ENCODE assay signal across 19 cellular contexts in the genomic region with DNA sequence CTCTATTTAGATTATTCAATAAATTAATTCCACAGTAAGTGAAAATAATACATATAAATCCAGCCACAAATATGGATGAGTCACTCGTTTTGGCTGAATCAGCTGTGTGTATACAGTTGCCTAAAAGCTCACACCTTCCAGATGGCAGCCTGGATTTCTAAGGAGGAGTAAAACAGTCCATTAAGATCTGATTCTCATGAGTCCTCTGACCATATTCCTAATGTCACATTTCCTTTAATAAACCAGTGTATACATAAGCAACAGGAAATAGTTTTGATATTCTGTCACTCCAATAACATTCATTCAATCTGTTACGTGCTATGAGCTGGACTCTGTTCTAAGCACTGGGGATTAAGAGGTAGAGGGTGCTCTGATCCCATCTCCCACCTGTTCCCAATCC. TPM values are rescaled to one million over a fixed set of nuclear protein-coding genes. Genes with fewer than 3 reads are reported as not detected.
DNase-seq lines count a peak whose midpoint lies in the region; ATAC-seq, FAIRE-seq and TF ChIP-seq lines count a peak whose summit lies in the region.
"Had no signal": no experiment of that assay in that cellular context is flagged by ENCODE, and none has a peak within 500 bp of the region (broad histone marks: within the 10 kb centered on the region; RNA-seq: fewer than 3 reads in every experiment).

No MANE protein-coding gene starts in this region.

- DNase-seq in A549 (ENCODE audit: low read depth in 1 of 2, low spot score in 1 of 2): no peak
- DNase-seq in HFFc6: peak; percentile 65
- DNase-seq in astrocyte of the cerebellum (ENCODE audit: low read depth): peak; percentile 42
- DNase-seq in foreskin fibroblast: peak; percentile 85 to 90
- DNase-seq in hypothalamus (lab: John Stamatoyannopoulos, UW): no peak
- no peak for DNase-seq in suprapubic skin (ENCODE audit: low spot score in 2 of 2)
- no peak for DNase-seq in iPS-NIHi11 (ENCODE audit: low spot score)
- DNase-seq: activated naive CD4-positive, alpha-beta T cell; Kasumi-1; left colon; NCI-H2029 treated with DMSO at 0.1 percent for 48 hours; NCI-H82; spleen had no signal

- in situ Hi-C loops in astrocyte of the cerebellum (cut with HindIII; ENCODE audit: low sequenced_read_pairs): no loop called here

- no peak for FAIRE-seq in A549 (lab: Jason Lieb, UNC)
- FAIRE-seq: A204.1, GM12878 had no signal

- POLR2A ChIA-PET in A549 (lab: Yijun Ruan, JAX): no interaction called here

- no peaks in the 10 kb centered on the region for H3K9me3 Mint-ChIP-seq in HFFc6
- H3K9me3 Mint-ChIP-seq: neural crest cell had no signal

- H3K9me3 ChIP-seq in A549 (no peaks in the 10 kb centered on the region), suprapubic skin (no peaks in the 10 kb centered on the region)
- H3K9me3 ChIP-seq: gastroesophageal sphincter, SJSA1, spleen had no signal

- no peak overlapping the region for H3K4me3 Mint-ChIP-seq in HFFc6
- H3K4me3 Mint-ChIP-seq: neural crest cell had no signal

- TF ChIP-seq EP300 in A549 (IDR thresholded peaks at IDR 0.05) (no peak), suprapubic skin (IDR thresholded peaks at IDR 0.05) (no peak)

- H3K27me3 ChIP-seq in suprapubic skin: no peaks in the 10 kb centered on the region
- H3K27me3 ChIP-seq: gastroesophageal sphincter, SJSA1, spleen had no signal

- peaks cover 10% of the 10 kb centered on the region for H3K4me1 Mint-ChIP-seq in HFFc6 (ENCODE audit: low read depth)
- H3K4me1 Mint-ChIP-seq: neural crest cell had no signal

- H3K4me2 ChIP-seq in A549: no peak overlapping the region

- H3K36me3 ChIP-seq in suprapubic skin: peaks cover 48% of the 10 kb centered on the region

- TF ChIP-seq POLR2A in A549 (IDR thresholded peaks at IDR 0.05; ENCODE audit: low read length) (no peak), suprapubic skin (IDR thresholded peaks at IDR 0.05) (no peak)

- no peak for TF ChIP-seq RAD21 in A549 (conservative IDR thresholded peaks at IDR 0.05 in 1 of 2, IDR thresholded peaks at IDR 0.05 in 1 of 2)

- WGBS in A549 (ENCODE audit: missing lambda C conversion rate): 60% methylated on average over 2 of the region's 2 CpGs
- WGBS in suprapubic skin: 64% methylated on average over 2 of the region's 2 CpGs

- no peak overlapping the region for H3K27ac ChIP-seq in A549
- no peak overlapping the region for H3K27ac ChIP-seq in suprapubic skin
- H3K27ac ChIP-seq: gastroesophageal sphincter, SJSA1, spleen had no signal

- ATAC-seq in A549 (no peak), GM21381 (IDR thresholded peaks at IDR 0.05; ENCODE audit: unreplicated experiment) (no peak)
- ATAC-seq: gastroesophageal sphincter, GM12878, left colon had no signal

- no peak overlapping the region for H3K4me3 ChIP-seq in A549
- H3K4me3 ChIP-seq in astrocyte of the cerebellum (ENCODE audit: low read depth, low read length): no peak overlapping the region
- no peak overlapping the region for H3K4me3 ChIP-seq in foreskin fibroblast (ENCODE audit: low read depth in 1 of 2, low read length in 2 of 2)
- no peak overlapping the region for H3K4me3 ChIP-seq in suprapubic skin
- H3K4me3 ChIP-seq: gastroesophageal sphincter, GM12878, SJSA1, spleen had no signal

- no peaks in the 10 kb centered on the region for H3K27me3 Mint-ChIP-seq in HFFc6 (ENCODE audit: insufficient read depth)

- TF ChIP-seq CTCF in A549 (IDR thresholded peaks at IDR 0.05) (no peak), HFFc6 (IDR thresholded peaks at IDR 0.05) (no peak), astrocyte of the cerebellum (IDR thresholded peaks at IDR 0.05; ENCODE audit: low read depth, low read length, missing control alignments) (no peak), foreskin fibroblast (IDR thresholded peaks at IDR 0.05; ENCODE audit: low read depth, low read length) (no peak), suprapubic skin (IDR thresholded peaks at IDR 0.05) (no peak)

- H3K36me3 Mint-ChIP-seq in HFFc6 (ENCODE audit: low read depth): peaks cover 27% of the 10 kb centered on the region

- no peak overlapping the region for H3K27ac Mint-ChIP-seq in HFFc6

- H3K4me1 ChIP-seq in A549 (no peaks in the 10 kb centered on the region), suprapubic skin (no peaks in the 10 kb centered on the region)
- H3K4me1 ChIP-seq: gastroesophageal sphincter, spleen had no signal

- CTCF ChIA-PET in A549 (lab: Yijun Ruan, JAX): no interaction called here

TF ChIP-seq in A549, 52 proteins besides CTCF, POLR2A, EP300 and RAD21:
- TF ChIP-seq POLR2AphosphoS2 (conservative IDR thresholded peaks at IDR 0.05; ENCODE audit: low read length): no peak
- no peak for TF ChIP-seq FOSL2 (IDR thresholded peaks at IDR 0.05)
- TF ChIP-seq FOSL2 (CRISPR knock-in tag; IDR thresholded peaks at IDR 0.05): peak; percentile 18; the same call in 1 of the 2 replicates

RNA-seq across cellular contexts. Expression of a gene that starts 21.8 kb away (rescaled TPM):
- polyA plus RNA-seq in A549 (2011; rRNA removed) (17.5 and 24.5 TPM in 2 replicates), A549 (2017; fragmentation: RNase III; extraction: RNeasy Plus Mini Kit Qiagen cat#74134 plus additional on column Dnase treatment) (10.4 to 12.5 TPM (median 11.0 TPM) in 3 replicates)
- polyA plus RNA-seq in A549 (2012; cell fraction: cytosol; rRNA removed): 4.4 and 4.5 TPM in 2 replicates
- 7.3 and 10.8 TPM in 2 replicates for polyA plus RNA-seq in A549 (2012; cell fraction: nucleus; rRNA removed)
- polyA minus RNA-seq in A549 (2011; rRNA and poly(A)+ RNA removed): 5.9 and 6.5 TPM in 2 replicates
- total RNA-seq in HFFc6 (2021; fragmentation: NEBNext Ultra II Directional; extraction: Animal tissue kit (Norgen Biotek cat#: 25700)): 1 to 10 TPM; 7.3 to 9.1 (median 7.8) TPM
- total RNA-seq in suprapubic skin: 10 to 100 TPM in 1 of 4 donors, 1 to 10 TPM in 3; 4.1 to 10.2 (median 7.0) TPM

RNA-seq across cellular contexts. Expression of a gene that starts 57.0 kb away (rescaled TPM):
- not detected in 2 replicates for polyA plus RNA-seq in A549 (2011; rRNA removed)
- polyA plus RNA-seq in A549 (2012; cell fraction: cytosol; rRNA removed): not detected in 2 replicates
- not detected in 2 replicates for polyA plus RNA-seq in A549 (2012; cell fraction: nucleus; rRNA removed)
- polyA plus RNA-seq in A549 (2017; fragmentation: RNase III; extraction: RNeasy Plus Mini Kit Qiagen cat#74134 plus additional on column Dnase treatment): not detected in 3 replicates
- polyA minus RNA-seq in A549 (2011; rRNA and poly(A)+ RNA removed): not detected in 2 replicates
- not detected for total RNA-seq in HFFc6 (2021; fragmentation: NEBNext Ultra II Directional; extraction: Animal tissue kit (Norgen Biotek cat#: 25700))
- total RNA-seq in suprapubic skin: not detected
- total RNA-seq: gastroesophageal sphincter, GM12878, left colon, neural crest cell, SJSA1, spleen had no signal
- polyA plus RNA-seq: GM12878, spleen had no signal

Comparison
In these comparisons a context has a peak if more than half of its experiments do, and no peak if none do; other contexts are left out.
1. DNase-seq: peak in HFFc6 (single experiment), astrocyte of the cerebellum (single experiment) and foreskin fibroblast (2 of 2); none in A549 (0 of 2), hypothalamus (0 of 51), suprapubic skin (0 of 2) and iPS-NIHi11 (single experiment).